Comparison of ENCODE assay signal across 10 cellular contexts in genomic region chr17:82862758-82863645, GRCh38. TPM values are rescaled to one million over a fixed set of nuclear protein-coding genes. Genes with fewer than 3 reads are reported as not detected.
DNase-seq lines count a peak whose midpoint lies in the region; ATAC-seq and TF ChIP-seq lines count a peak whose summit lies in the region.
"Had no signal": no experiment of that assay in that cellular context is flagged by ENCODE, and none has a peak within 500 bp of the region (broad histone marks: within the 10 kb centered on the region; RNA-seq: fewer than 3 reads in every experiment).

No MANE protein-coding gene starts in this region.

- H3K79me2 ChIP-seq in HCT116 (ENCODE audit: insufficient read depth, low read length): peaks cover 46% of the 10 kb centered on the region

- H3K36me3 ChIP-seq in BLaER1 (no peaks in the 10 kb centered on the region), HCT116 (ENCODE audit: control insufficient read depth in 1 of 2, insufficient read depth in 2 of 2, low read length in 2 of 2) (no peaks in the 10 kb centered on the region)
- H3K36me3 ChIP-seq: heart left ventricle had no signal

- H3K27me3 ChIP-seq in BLaER1: peaks cover 2% of the 10 kb centered on the region; the same call in 1 of the 2 replicates
- no peaks in the 10 kb centered on the region for H3K27me3 ChIP-seq in HCT116 (ENCODE audit: insufficient read depth, low read length)
- H3K27me3 ChIP-seq: heart left ventricle had no signal

- DNase-seq in HCT116 (ENCODE audit: low read depth, low spot score): no peak
- no peak for DNase-seq in activated naive CD8-positive, alpha-beta T cell treated with anti-CD3 and anti-CD28 coated beads, Interleukin-2, amount 10 ng/mL, durations not matched to agents 7 days and 5 days
- peak; percentile 84 for DNase-seq in myocyte (ENCODE audit: low read depth)
- DNase-seq in hippocampal formation (lab: John Stamatoyannopoulos, UW): no peak
- DNase-seq: NCI-H187 treated with DMSO at 0.1 percent for 48 hours had no signal

- H3K9me3 ChIP-seq in BLaER1 (no peaks in the 10 kb centered on the region), HCT116 (ENCODE audit: control insufficient read depth in 1 of 2, insufficient read depth in 1 of 2, low read depth in 1 of 2, low read length in 2 of 2) (no peaks in the 10 kb centered on the region)
- H3K9me3 ChIP-seq: heart left ventricle had no signal

- H2AFZ ChIP-seq in HCT116 (ENCODE audit: low read depth, low read length, poor library complexity, severe bottlenecking): no peak overlapping the region

- H3K4me1 ChIP-seq in BLaER1 (peaks cover 100% of the 10 kb centered on the region), HCT116 (ENCODE audit: control insufficient read depth in 1 of 2, insufficient read depth in 2 of 2, low read length in 2 of 2) (peaks cover 69 to 73% of the 10 kb centered on the region in 2 experiments)

- no peak for ATAC-seq in HCT116
- ATAC-seq in activated naive CD8-positive, alpha-beta T cell treated with anti-CD3 and anti-CD28 coated beads, Interleukin-2, amount 10 ng/mL, durations not matched to agents 7 days and 5 days (ENCODE audit: low read depth): no peak
- ATAC-seq in GM18505 (IDR thresholded peaks at IDR 0.05; ENCODE audit: unreplicated experiment): no peak
- ATAC-seq in GM21423 (IDR thresholded peaks at IDR 0.05; ENCODE audit: unreplicated experiment): no peak
- ATAC-seq in HG02981 (IDR thresholded peaks at IDR 0.05; ENCODE audit: unreplicated experiment): no peak

- no peak for TF ChIP-seq RAD21 in HCT116 (IDR thresholded peaks at IDR 0.05; ENCODE audit: low read depth)

- H3K27ac Mint-ChIP-seq in activated naive CD8-positive, alpha-beta T cell treated with anti-CD3 and anti-CD28 coated beads, Interleukin-2, amount 10 ng/mL, durations not matched to agents 7 days and 5 days: peak overlapping the region; percentile 98

- RAD21 ChIA-PET in HCT116 (lab: Charles Lee; ENCODE audit: low non-redundant PET in 1 of 2, low total read pairs in 2 of 2, uncharacterized antibody in 2 of 2, unreplicated experiment in 2 of 2): no interaction called here

- no peaks in the 10 kb centered on the region for H3K9me3 Mint-ChIP-seq in activated naive CD8-positive, alpha-beta T cell treated with anti-CD3 and anti-CD28 coated beads, Interleukin-2, amount 10 ng/mL, durations not matched to agents 7 days and 5 days

- H3K9me2 ChIP-seq in HCT116 (ENCODE audit: insufficient read depth): no peaks in the 10 kb centered on the region

- H3K4me3 ChIP-seq in BLaER1 (no peak overlapping the region; the same call in 1 of the 2 replicates), HCT116 (replicated peaks in 1 of 2; ENCODE audit: low read depth in 1 of 2, low read length in 2 of 2) (peak overlapping the region in 1 of 2 experiments; percentile 35; a peak in 1 of 4 replicates)
- H3K4me3 ChIP-seq: heart left ventricle had no signal

- H4K20me1 ChIP-seq in BLaER1: peaks cover 77% of the 10 kb centered on the region
- H4K20me1 ChIP-seq in HCT116 (ENCODE audit: insufficient read depth): peaks cover 4% of the 10 kb centered on the region; the same call in 1 of the 2 replicates

- peaks cover 4% of the 10 kb centered on the region for H3K36me3 Mint-ChIP-seq in activated naive CD8-positive, alpha-beta T cell treated with anti-CD3 and anti-CD28 coated beads, Interleukin-2, amount 10 ng/mL, durations not matched to agents 7 days and 5 days

- peaks cover 60% of the 10 kb centered on the region for H3K4me1 Mint-ChIP-seq in activated naive CD8-positive, alpha-beta T cell treated with anti-CD3 and anti-CD28 coated beads, Interleukin-2, amount 10 ng/mL, durations not matched to agents 7 days and 5 days

- no peaks in the 10 kb centered on the region for H3K27me3 Mint-ChIP-seq in activated naive CD8-positive, alpha-beta T cell treated with anti-CD3 and anti-CD28 coated beads, Interleukin-2, amount 10 ng/mL, durations not matched to agents 7 days and 5 days

- H3K4me3 Mint-ChIP-seq in activated naive CD8-positive, alpha-beta T cell treated with anti-CD3 and anti-CD28 coated beads, Interleukin-2, amount 10 ng/mL, durations not matched to agents 7 days and 5 days: peak overlapping the region; percentile 82

- H3K9ac ChIP-seq in BLaER1: peak overlapping the region; percentile 20; the same call in 1 of the 2 replicates
- H3K9ac ChIP-seq in HCT116 (ENCODE audit: low read length): peak overlapping the region; percentile 46; the same call in 1 of the 2 replicates

- H3K27ac ChIP-seq in BLaER1: peak overlapping the region; percentile 74
- H3K27ac ChIP-seq in HCT116 (ENCODE audit: low read depth, low read length): peak overlapping the region; percentile 95

- no peak for TF ChIP-seq CTCF in HCT116 (IDR thresholded peaks at IDR 0.05 in 2 of 3, conservative IDR thresholded peaks at IDR 0.05 in 1 of 3; ENCODE audit: borderline replicate concordance in 1 of 3, insufficient read depth in 1 of 3, low read depth in 2 of 3, low read length in 2 of 3)

- peak overlapping the region; percentile 100 for H3K4me2 ChIP-seq in BLaER1
- H3K4me2 ChIP-seq in HCT116 (ENCODE audit: low read length): peak overlapping the region; percentile 77

- no peak for TF ChIP-seq POLR2A in HCT116 (IDR thresholded peaks at IDR 0.05; ENCODE audit: borderline replicate concordance, extremely low read depth, insufficient read depth, insufficient read length)
- TF ChIP-seq POLR2A in GM18505 (IDR thresholded peaks at IDR 0.05; ENCODE audit: borderline replicate concordance, extremely low read depth, insufficient read depth, insufficient read length): no peak

- intact Hi-C loops in HCT116 (cut with micrococcal nuclease): no loop called here

- no TSS peak for BruUV-seq in HCT116 (replicated peaks; lab: Mats Ljungman, UMichigan)

- CTCF ChIA-PET in HCT116 (lab: Charles Lee): interaction anchor here (0.6 to 1.7 kb wide), 6 partner anchors 9 to 54 kb away, joined by 3 to 7 read pairs (median 3); no protein-coding TSS in a partner anchor

- POLR2A ChIA-PET in HCT116 (lab: Charles Lee): interaction anchor here (1.1 kb wide), 1 partner anchor 12 kb away, joined by 3 read pairs; no protein-coding TSS in a partner anchor
- POLR2A ChIA-PET in activated naive CD8-positive, alpha-beta T cell treated with anti-CD3 and anti-CD28 coated beads, Interleukin-2, amount 10 ng/mL, durations not matched to agents 7 days and 5 days (lab: Charles Lee): interaction anchor here (0.9 to 3.3 kb wide), 12 partner anchors 10 to 405 kb away, joined by 3 to 48 read pairs (median 4); partner anchors contain the start of gene NARF

TF ChIP-seq in HCT116, 20 proteins besides CTCF, POLR2A, EP300 and RAD21 (continues in another document):
- TF ChIP-seq SP1 (IDR thresholded peaks at IDR 0.05; ENCODE audit: low read depth): no peak
- no peak for TF ChIP-seq ELF1 (IDR thresholded peaks at IDR 0.05; ENCODE audit: borderline replicate concordance, low read depth)
- no peak for TF ChIP-seq EZH2phosphoT487 (IDR thresholded peaks at IDR 0.05; ENCODE audit: borderline replicate concordance)
- TF ChIP-seq ZFX (IDR thresholded peaks at IDR 0.05): no peak
- TF ChIP-seq JUND (IDR thresholded peaks at IDR 0.05): no peak
- no peak for TF ChIP-seq SIN3A (IDR thresholded peaks at IDR 0.05; ENCODE audit: low read depth)
- no peak for TF ChIP-seq ATF3 (IDR thresholded peaks at IDR 0.05)
- TF ChIP-seq REST (IDR thresholded peaks at IDR 0.05; ENCODE audit: low read depth): no peak
- no peak for TF ChIP-seq SRF (IDR thresholded peaks at IDR 0.05; ENCODE audit: low read depth)
- TF ChIP-seq YY1 (IDR thresholded peaks at IDR 0.05; ENCODE audit: extremely low read depth, insufficient replicate concordance, low read depth, low read length): no peak
- TF ChIP-seq ZNF274 (IDR thresholded peaks at IDR 0.05; ENCODE audit: low read depth, low read length): no peak

RNA-seq across cellular contexts. Expression of gene ZNF750, which starts 23.2 kb away (rescaled TPM):
- not detected for total RNA-seq in HCT116 (2021; ENCODE audit: unreplicated experiment)
- polyA plus RNA-seq in HCT116 (2012): 0.04 and 0.05 TPM in 2 replicates
- not detected for total RNA-seq in activated naive CD8-positive, alpha-beta T cell treated with anti-CD3 and anti-CD28 coated beads, Interleukin-2, amount 10 ng/mL, durations not matched to agents 7 days and 5 days
- total RNA-seq in myocyte: not detected in 2 replicates
- polyA plus RNA-seq in myocyte (2012): 0.16 TPM
